8 cellular contexts compared by ENCODE assay signal in the genomic region with DNA sequence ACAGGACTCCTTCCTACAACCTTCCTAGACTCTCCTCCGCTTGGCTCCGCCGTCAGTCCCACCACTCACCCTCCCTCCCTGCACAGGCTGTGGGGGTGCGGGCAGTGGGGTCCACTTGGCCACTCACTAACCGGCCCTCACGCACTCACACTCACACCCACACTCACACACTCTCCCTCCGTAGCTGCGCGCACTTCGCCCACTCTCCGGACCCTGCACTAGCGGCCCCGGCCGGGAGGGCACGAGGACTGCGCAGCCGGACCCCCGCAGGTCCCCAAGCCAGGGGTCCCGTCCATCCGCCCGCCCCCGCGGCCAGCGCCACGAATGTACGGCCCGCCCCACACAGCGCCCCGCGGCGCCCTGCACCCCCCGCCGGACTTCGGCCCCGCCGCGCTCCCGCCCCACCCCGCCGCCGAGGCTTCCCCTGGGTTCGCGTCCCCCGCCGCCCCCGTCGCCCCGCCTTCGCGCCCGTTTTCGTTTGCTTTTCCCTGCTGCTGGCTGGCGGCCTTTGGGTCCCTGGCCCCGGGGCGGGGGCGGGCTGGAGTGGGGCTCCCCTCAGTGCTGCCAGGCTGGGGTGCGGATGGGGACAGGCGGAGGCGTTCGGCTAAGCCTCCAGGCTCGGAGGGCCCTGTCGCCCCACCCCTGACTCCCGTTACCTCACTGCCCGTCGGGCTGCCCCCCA. TPM values are rescaled to one million over a fixed set of nuclear protein-coding genes. Genes with fewer than 3 reads are reported as not detected.
DNase-seq lines count a peak whose midpoint lies in the region; ATAC-seq, FAIRE-seq and TF ChIP-seq lines count a peak whose summit lies in the region.

No MANE protein-coding gene starts in this region.

- peak overlapping the region; percentile 71 to 92 for H3K27ac ChIP-seq in A549
- no peak overlapping the region for H3K27ac ChIP-seq in lower lobe of right lung
- peak overlapping the region in 1 of 4 donors; percentile 47 for H3K27ac ChIP-seq in tibial nerve

- H3K4me1 ChIP-seq in A549 = peaks cover 62% of the 10 kb centered on the region
- peaks cover 19% of the 10 kb centered on the region for H3K4me1 ChIP-seq in lower lobe of right lung
- peaks cover 0 to 24% (median 12%) of the 10 kb centered on the region in 4 donors for H3K4me1 ChIP-seq in tibial nerve

- POLR2A ChIA-PET in A549 (lab: Yijun Ruan, JAX) = no interaction called here
- POLR2A ChIA-PET in activated naive CD8-positive, alpha-beta T cell treated with anti-CD3 and anti-CD28 coated beads, Interleukin-2, amount 10 ng/mL, durations not matched to agents 7 days and 5 days (lab: Charles Lee) = interaction anchor here (0.6 kb wide), 1 partner anchor 232 kb away, joined by 3 read pairs; no protein-coding TSS in a partner anchor

- H3K36me3 ChIP-seq in lower lobe of right lung = no peaks in the 10 kb centered on the region
- no peaks in the 10 kb centered on the region for H3K36me3 ChIP-seq in tibial nerve

- H3K4me3 ChIP-seq in A549 (peak overlapping the region; percentile 40), lower lobe of right lung (peak overlapping the region; percentile 50), tibial nerve (peak overlapping the region; percentile 7 to 51 (median 40))

- CTCF ChIA-PET in A549 (lab: Yijun Ruan, JAX) = interaction anchor here (1.1 to 1.4 kb wide), 2 partner anchors 11 to 33 kb away, joined by 3 read pairs; partner anchors contain the start of gene CRIP3

- peaks cover 5% of the 10 kb centered on the region for H3K4me1 Mint-ChIP-seq in activated naive CD8-positive, alpha-beta T cell treated with anti-CD3 and anti-CD28 coated beads, Interleukin-2, amount 10 ng/mL, durations not matched to agents 7 days and 5 days

- H3K27me3 ChIP-seq in lower lobe of right lung (ENCODE audit: low read depth) (peaks cover 34% of the 10 kb centered on the region), tibial nerve (peaks cover 0 to 55% of the 10 kb centered on the region in 2 donors)

- H3K27me3 Mint-ChIP-seq in activated naive CD8-positive, alpha-beta T cell treated with anti-CD3 and anti-CD28 coated beads, Interleukin-2, amount 10 ng/mL, durations not matched to agents 7 days and 5 days = peaks cover 55% of the 10 kb centered on the region

- no peak for ATAC-seq in A549
- peak; percentile 39 for ATAC-seq in activated naive CD8-positive, alpha-beta T cell treated with anti-CD3 and anti-CD28 coated beads, Interleukin-2, amount 10 ng/mL, durations not matched to agents 7 days and 5 days (ENCODE audit: low read depth)
- ATAC-seq in lower lobe of right lung = peak; percentile 4 to 28
- no peak for ATAC-seq in GM21390 (IDR thresholded peaks at IDR 0.05; ENCODE audit: unreplicated experiment)

- no peaks in the 10 kb centered on the region for H3K36me3 Mint-ChIP-seq in activated naive CD8-positive, alpha-beta T cell treated with anti-CD3 and anti-CD28 coated beads, Interleukin-2, amount 10 ng/mL, durations not matched to agents 7 days and 5 days

- peak overlapping the region; percentile 59 for H3K27ac Mint-ChIP-seq in activated naive CD8-positive, alpha-beta T cell treated with anti-CD3 and anti-CD28 coated beads, Interleukin-2, amount 10 ng/mL, durations not matched to agents 7 days and 5 days

- TF ChIP-seq RAD21 in A549 (conservative IDR thresholded peaks at IDR 0.05 in 1 of 2, IDR thresholded peaks at IDR 0.05 in 1 of 2) = no peak

- intact Hi-C loops in lower lobe of right lung (cut with DNase I) = no loop called here

- H3K4me2 ChIP-seq in A549 = peak overlapping the region; percentile 76

- peak overlapping the region; percentile 81 for H3K4me3 Mint-ChIP-seq in activated naive CD8-positive, alpha-beta T cell treated with anti-CD3 and anti-CD28 coated beads, Interleukin-2, amount 10 ng/mL, durations not matched to agents 7 days and 5 days

- no peaks in the 10 kb centered on the region for H3K9me3 ChIP-seq in A549
- H3K9me3 ChIP-seq in lower lobe of right lung = no peaks in the 10 kb centered on the region
- no peaks in the 10 kb centered on the region for H3K9me3 ChIP-seq in tibial nerve

- no peak for TF ChIP-seq POLR2A in A549 (IDR thresholded peaks at IDR 0.05; ENCODE audit: low read length)
- TF ChIP-seq POLR2A in tibial nerve (IDR thresholded peaks at IDR 0.05) = no peak

- DNase-seq in A549 (ENCODE audit: low read depth in 1 of 2, low spot score in 1 of 2) = no peak
- peak; percentile 91 for DNase-seq in HuH-7.5 (ENCODE audit: low spot score)
- peak; percentile 56 for DNase-seq in activated naive CD8-positive, alpha-beta T cell treated with anti-CD3 and anti-CD28 coated beads, Interleukin-2, amount 10 ng/mL, durations not matched to agents 7 days and 5 days
- DNase-seq in lower lobe of right lung = no peak
- DNase-seq in tibial nerve (ENCODE audit: low spot score in 2 of 2) = no peak
- DNase-seq in NCI-H226 = no peak
- DNase-seq in NCI-H1048 (lab: John Stamatoyannopoulos, UW) = no peak

- TF ChIP-seq CTCF in A549 (IDR thresholded peaks at IDR 0.05) = no peak
- no peak for TF ChIP-seq CTCF in lower lobe of right lung (IDR thresholded peaks at IDR 0.05)
- no peak for TF ChIP-seq CTCF in tibial nerve (IDR thresholded peaks at IDR 0.05)

- 81% methylated on average over 18 of the region's 65 CpGs for WGBS in A549 (ENCODE audit: missing lambda C conversion rate)
- WGBS in tibial nerve, 2 donors = 6 to 12% methylated on average over 9 to 23 of the region's 65 CpGs

- TF ChIP-seq EP300 in A549 (IDR thresholded peaks at IDR 0.05) = no peak
- TF ChIP-seq EP300 in tibial nerve (IDR thresholded peaks at IDR 0.05) = no peak

- FAIRE-seq in A549 (lab: Jason Lieb, UNC) = no peak

- no peaks in the 10 kb centered on the region for H3K9me3 Mint-ChIP-seq in activated naive CD8-positive, alpha-beta T cell treated with anti-CD3 and anti-CD28 coated beads, Interleukin-2, amount 10 ng/mL, durations not matched to agents 7 days and 5 days

TF ChIP-seq in A549, 52 proteins besides CTCF, POLR2A, EP300 and RAD21 (continues in another document):
- TF ChIP-seq SMC3 (IDR thresholded peaks at IDR 0.05) (no peak), BCL3 (IDR thresholded peaks at IDR 0.05) (no peak)
- TF ChIP-seq, protein P1, sequence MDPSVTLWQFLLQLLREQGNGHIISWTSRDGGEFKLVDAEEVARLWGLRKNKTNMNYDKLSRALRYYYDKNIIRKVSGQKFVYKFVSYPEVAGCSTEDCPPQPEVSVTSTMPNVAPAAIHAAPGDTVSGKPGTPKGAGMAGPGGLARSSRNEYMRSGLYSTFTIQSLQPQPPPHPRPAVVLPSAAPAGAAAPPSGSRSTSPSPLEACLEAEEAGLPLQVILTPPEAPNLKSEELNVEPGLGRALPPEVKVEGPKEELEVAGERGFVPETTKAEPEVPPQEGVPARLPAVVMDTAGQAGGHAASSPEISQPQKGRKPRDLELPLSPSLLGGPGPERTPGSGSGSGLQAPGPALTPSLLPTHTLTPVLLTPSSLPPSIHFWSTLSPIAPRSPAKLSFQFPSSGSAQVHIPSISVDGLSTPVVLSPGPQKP (IDR thresholded peaks at IDR 0.05; ENCODE audit: low read depth, low read length) = no peak

RNA-seq across cellular contexts. Expression of gene SLC22A7, which starts 23.0 kb away (rescaled TPM):
- polyA plus RNA-seq in A549 (2011; rRNA removed) (not detected in 2 replicates), A549 (2017; fragmentation: RNase III; extraction: RNeasy Plus Mini Kit Qiagen cat#74134 plus additional on column Dnase treatment) (not detected in 3 replicates)
- not detected in 2 replicates for polyA plus RNA-seq in A549 (2012; cell fraction: cytosol; rRNA removed)
- not detected in 2 replicates for polyA plus RNA-seq in A549 (2012; cell fraction: nucleus; rRNA removed)
- polyA minus RNA-seq in A549 (2011; rRNA and poly(A)+ RNA removed) = not detected in 2 replicates
- total RNA-seq in activated naive CD8-positive, alpha-beta T cell treated with anti-CD3 and anti-CD28 coated beads, Interleukin-2, amount 10 ng/mL, durations not matched to agents 7 days and 5 days = not detected
- total RNA-seq in lower lobe of right lung (not detected), tibial nerve (not detected)

RNA-seq across cellular contexts. Expression of gene TTBK1, which starts 31.8 kb away (rescaled TPM):
- polyA plus RNA-seq in A549 (2011; rRNA removed) = 0.03 TPM in 1 of 2 replicates, not detected in the other
- 0.04 and 0.05 TPM in 2 replicates for polyA plus RNA-seq in A549 (2012; cell fraction: cytosol; rRNA removed)
- polyA plus RNA-seq in A549 (2012; cell fraction: nucleus; rRNA removed) = 0.09 and 0.10 TPM in 2 replicates
- polyA plus RNA-seq in A549 (2017; fragmentation: RNase III; extraction: RNeasy Plus Mini Kit Qiagen cat#74134 plus additional on column Dnase treatment) = 0.04 to 0.05 TPM (median 0.04 TPM) in 3 replicates
- 0.04 and 0.10 TPM in 2 replicates for polyA minus RNA-seq in A549 (2011; rRNA and poly(A)+ RNA removed)
- total RNA-seq in activated naive CD8-positive, alpha-beta T cell treated with anti-CD3 and anti-CD28 coated beads, Interleukin-2, amount 10 ng/mL, durations not matched to agents 7 days and 5 days = not detected
- 0.09 TPM for total RNA-seq in lower lobe of right lung
- total RNA-seq in tibial nerve = not detected

RNA-seq across cellular contexts. Expression of gene CRIP3, which starts 33.6 kb away (rescaled TPM):
- 1.3 and 2.6 TPM in 2 replicates for polyA plus RNA-seq in A549 (2011; rRNA removed)
- 0.70 and 0.74 TPM in 2 replicates for polyA plus RNA-seq in A549 (2012; cell fraction: cytosol; rRNA removed)
- 1.8 and 2.4 TPM in 2 replicates for polyA plus RNA-seq in A549 (2012; cell fraction: nucleus; rRNA removed)
- 2.1 to 2.8 TPM (median 2.4 TPM) in 3 replicates for polyA plus RNA-seq in A549 (2017; fragmentation: RNase III; extraction: RNeasy Plus Mini Kit Qiagen cat#74134 plus additional on column Dnase treatment)
- polyA minus RNA-seq in A549 (2011; rRNA and poly(A)+ RNA removed) = 1.8 and 2.9 TPM in 2 replicates
- under 1 TPM; 0.47 to 0.62 TPM for total RNA-seq in activated naive CD8-positive, alpha-beta T cell treated with anti-CD3 and anti-CD28 coated beads, Interleukin-2, amount 10 ng/mL, durations not matched to agents 7 days and 5 days
- total RNA-seq in lower lobe of right lung = 0.95 TPM
- total RNA-seq in tibial nerve = 10 to 100 TPM in 1 of 4 donors, 1 to 10 TPM in 2, not detected in 1; 5.2 to 12.7 (median 6.1) TPM

RNA-seq across cellular contexts. Expression of gene DNPH1, which starts 45.8 kb away (rescaled TPM):
- polyA plus RNA-seq in A549 (2011; rRNA removed) = 51.4 and 63.2 TPM in 2 replicates
- 217 and 240 TPM in 2 replicates for polyA plus RNA-seq in A549 (2012; cell fraction: cytosol; rRNA removed)
- polyA plus RNA-seq in A549 (2012; cell fraction: nucleus; rRNA removed) = 158 TPM in 2 replicates
- 77.5 to 82.0 TPM (median 80.2 TPM) in 3 replicates for polyA plus RNA-seq in A549 (2017; fragmentation: RNase III; extraction: RNeasy Plus Mini Kit Qiagen cat#74134 plus additional on column Dnase treatment)
- 13.6 and 14.4 TPM in 2 replicates for polyA minus RNA-seq in A549 (2011; rRNA and poly(A)+ RNA removed)
- 10 to 100 TPM; 42.2 to 43.7 TPM for total RNA-seq in activated naive CD8-positive, alpha-beta T cell treated with anti-CD3 and anti-CD28 coated beads, Interleukin-2, amount 10 ng/mL, durations not matched to agents 7 days and 5 days
- total RNA-seq in lower lobe of right lung = 24.0 TPM
- total RNA-seq in tibial nerve = 100 to 1,000 TPM in 2 of 4 donors, 10 to 100 TPM in 2; 61.8 to 114 (median 101) TPM

Comparison
In these comparisons a context has a peak if more than half of its experiments do, and no peak if none do; other contexts are left out.
1. ATAC-seq: peak in activated naive CD8-positive, alpha-beta T cell treated with anti-CD3 and anti-CD28 coated beads, Interleukin-2, amount 10 ng/mL, durations not matched to agents 7 days and 5 days (single experiment) and lower lobe of right lung (2 of 2); none in A549 (0 of 2) and GM21390 (single experiment).
2. DNase-seq: peak in HuH-7.5 (single experiment) and activated naive CD8-positive, alpha-beta T cell treated with anti-CD3 and anti-CD28 coated beads, Interleukin-2, amount 10 ng/mL, durations not matched to agents 7 days and 5 days (single experiment); none in A549 (0 of 2), lower lobe of right lung (single experiment), tibial nerve (0 of 2), NCI-H226 (single experiment) and NCI-H1048 (single experiment).
3. Peak in every context shown above with its lines, with median percentiles within 50 percentile points of each other: H3K4me3 ChIP-seq.